In genomic region chr7:127933116-127933515, GRCh38 we compare ENCODE assay signal across 15 cellular contexts.
"Had no signal": no experiment of that assay in that cellular context is flagged by ENCODE, and none has a peak within 500 bp of the region (broad histone marks: within the 10 kb centered on the region; RNA-seq: fewer than 3 reads in every experiment).

No MANE protein-coding gene starts in this region.

- H3K27me3 Mint-ChIP-seq: dendritic cell treated with granulocyte-macrophage colony-stimulating factor and Interleukin-4, amounts not matched to agents 40 ng/mL and 50 ng/mL, for 4 days; naive B cell; stimulated activated memory B cell treated with anti-CD40 and anti-IgM and Interleukin-4, amounts not matched to agents 10 μg/mL and 1 μg/mL and 100 μg/mL, for 72 hours had no signal

- ATAC-seq: activated naive CD4-positive, alpha-beta T cell treated with anti-CD3 and anti-CD28 coated beads, Interleukin-2, amount 50 U/mL, for 72 hours; left lung; sciatic nerve; stimulated activated memory B cell treated with anti-CD40 and anti-IgM and Interleukin-4, amounts not matched to agents 10 μg/mL and 1 μg/mL and 100 μg/mL, for 72 hours had no signal

- H3K9me3 Mint-ChIP-seq: activated naive CD4-positive, alpha-beta T cell treated with anti-CD3 and anti-CD28 coated beads, Interleukin-2, amount 50 U/mL, for 72 hours; dendritic cell treated with granulocyte-macrophage colony-stimulating factor and Interleukin-4, amounts not matched to agents 40 ng/mL and 50 ng/mL, for 4 days; immature natural killer cell; naive B cell; stimulated activated memory B cell treated with anti-CD40 and anti-IgM and Interleukin-4, amounts not matched to agents 10 μg/mL and 1 μg/mL and 100 μg/mL, for 72 hours had no signal

- H3K27ac Mint-ChIP-seq: dendritic cell treated with granulocyte-macrophage colony-stimulating factor and Interleukin-4, amounts not matched to agents 40 ng/mL and 50 ng/mL, for 4 days; immature natural killer cell had no signal

- H3K4me3 Mint-ChIP-seq: dendritic cell treated with granulocyte-macrophage colony-stimulating factor and Interleukin-4, amounts not matched to agents 40 ng/mL and 50 ng/mL, for 4 days; immature natural killer cell; naive B cell; neural crest cell; stimulated activated memory B cell treated with anti-CD40 and anti-IgM and Interleukin-4, amounts not matched to agents 10 μg/mL and 1 μg/mL and 100 μg/mL, for 72 hours had no signal

- DNase-seq: activated T-cell treated with anti-CD3 and anti-CD28 coated beads, Interleukin-2, amount 50 U/mL, for 1 hour; adrenal gland; effector CD4-positive, alpha-beta T cell; glutamatergic neuron; immature natural killer cell; left lung; naive B cell; stimulated activated CD4-positive, alpha-beta T cell treated with anti-CD3 and anti-CD28 coated beads, Interleukin-15, amount 100 ng/mL, for 24 hours; T-helper 1 cell; upper lobe of left lung had no signal
